In genomic region chr17:4585203-4585939, GRCh38 we compare ENCODE assay signal across 13 cellular contexts. TPM values are rescaled to one million over a fixed set of nuclear protein-coding genes. Genes with fewer than 3 reads are reported as not detected.
A peak's percentile ranks its signal among the peaks of the same experiment; 100 is the strongest.
DNase-seq lines count a peak whose midpoint lies in the region; ATAC-seq and TF ChIP-seq lines count a peak whose summit lies in the region.
"Had no signal": no experiment of that assay in that cellular context is flagged by ENCODE, and none has a peak within 500 bp of the region (broad histone marks: within the 10 kb centered on the region; RNA-seq: fewer than 3 reads in every experiment).

No MANE protein-coding gene starts in this region.

- peak overlapping the region; percentile 53 to 72 (median 62) for H3K4me3 ChIP-seq in heart left ventricle
- H3K4me3 ChIP-seq in ectodermal cell (ENCODE audit: insufficient read depth, low read depth, low read length) = peak overlapping the region; percentile 52
- H3K4me3 ChIP-seq in upper lobe of left lung = peak overlapping the region in 3 of 4 donors; percentile 48 to 64 (median 56)

- TF ChIP-seq POLR2A in heart left ventricle (IDR thresholded peaks at IDR 0.05) = no peak
- TF ChIP-seq POLR2A in upper lobe of left lung (IDR thresholded peaks at IDR 0.05) = no peak

- no peak for TF ChIP-seq EP300 in upper lobe of left lung (IDR thresholded peaks at IDR 0.05)

- H3K36me3 ChIP-seq in heart left ventricle = no peaks in the 10 kb centered on the region
- H3K36me3 ChIP-seq in ectodermal cell (ENCODE audit: control insufficient read depth, insufficient read depth, low read length) = no peaks in the 10 kb centered on the region
- no peaks in the 10 kb centered on the region for H3K36me3 ChIP-seq in upper lobe of left lung

- H3K27me3 ChIP-seq in heart left ventricle (peaks cover 0 to 30% (median 10%) of the 10 kb centered on the region in 9 donors), ectodermal cell (ENCODE audit: control insufficient read depth, insufficient read depth, low read length, poor library complexity, severe bottlenecking) (peaks cover 40% of the 10 kb centered on the region), upper lobe of left lung (peaks cover 0 to 17% (median 5%) of the 10 kb centered on the region in 4 donors)

- ATAC-seq in heart left ventricle = no peak
- no peak for ATAC-seq in upper lobe of left lung (ENCODE audit: low FRiP score in 2 of 2)
- ATAC-seq in GM21390 (IDR thresholded peaks at IDR 0.05; ENCODE audit: unreplicated experiment) = no peak

- no peaks in the 10 kb centered on the region for H3K9me3 ChIP-seq in heart left ventricle
- no peaks in the 10 kb centered on the region for H3K9me3 ChIP-seq in ectodermal cell (ENCODE audit: control insufficient read depth, low read length)
- H3K9me3 ChIP-seq in upper lobe of left lung = no peaks in the 10 kb centered on the region

- peak overlapping the region in 8 of 12 donors; percentile 46 to 86 (median 81) for H3K27ac ChIP-seq in heart left ventricle
- no peak overlapping the region for H3K27ac ChIP-seq in ectodermal cell (ENCODE audit: insufficient read depth, low read depth, low read length, poor library complexity, severe bottlenecking)
- peak overlapping the region in 3 of 4 donors; percentile 29 to 56 (median 43) for H3K27ac ChIP-seq in upper lobe of left lung

- intact Hi-C loops in heart left ventricle (cut with DNase I) = loop anchor here in 1 of 10 donors (2.0 kb wide), 1 partner anchor 39 kb away; no protein-coding TSS in a partner anchor
- intact Hi-C loops in cardiac septum (cut with DNase I) = no loop called here

- 66 to 87% (median 73%) methylated on average over 26 to 28 of the region's 28 CpGs for WGBS in heart left ventricle, 4 donors
- WGBS in ectodermal cell, 2 experiments = 48 to 51% methylated on average over 28 of the region's 28 CpGs
- 57 to 62% methylated on average over 24 of the region's 28 CpGs for WGBS in upper lobe of left lung, 2 donors

- peaks cover 0 to 78% (median 22%) of the 10 kb centered on the region in 12 donors for H3K4me1 ChIP-seq in heart left ventricle
- peaks cover 28% of the 10 kb centered on the region for H3K4me1 ChIP-seq in ectodermal cell (ENCODE audit: control insufficient read depth, insufficient read depth, low read length)
- peaks cover 13 to 20% (median 15%) of the 10 kb centered on the region in 4 donors for H3K4me1 ChIP-seq in upper lobe of left lung

- TF ChIP-seq CTCF in heart left ventricle (IDR thresholded peaks at IDR 0.05) (no peak), upper lobe of left lung (IDR thresholded peaks at IDR 0.05) (no peak)

- DNase-seq in heart left ventricle (no peak), cardiac septum (ENCODE audit: low spot score) (no peak), myocyte (ENCODE audit: low read depth) (peak; percentile 18), upper lobe of left lung (no peak), GM19240 (ENCODE audit: insufficient read length, low spot score) (no peak), NCI-H1092 treated with DMSO at 0.1 percent for 48 hours (lab: John Stamatoyannopoulos, UW) (no peak)
- DNase-seq: activated CD4-positive, alpha-beta T cell treated with anti-CD3 and anti-CD28 coated beads, Interleukin-2, amount 50 U/mL, for 48 hours; AML-193; foreskin fibroblast; SHP77 had no signal

RNA-seq across cellular contexts. Expression of gene SMTNL2, which starts 1.0 kb away (rescaled TPM):
- total RNA-seq in heart left ventricle (10 to 100 TPM; 10.1 to 47.5 (median 18.5) TPM), cardiac septum (8.1 TPM), myocyte (0.08 and 0.10 TPM in 2 replicates), upper lobe of left lung (1 to 10 TPM in 5 of 6 donors, under 1 TPM in 1; 0.49 to 7.3 (median 3.6) TPM)
- 1 to 10 TPM; 2.1 to 8.2 TPM for polyA plus RNA-seq in heart left ventricle
- 8.1 TPM for polyA plus RNA-seq in ectodermal cell (2013, experiment 1 of 4)
- 8.2 TPM for polyA plus RNA-seq in ectodermal cell (2013, experiment 2 of 4)
- 6.3 TPM for polyA plus RNA-seq in ectodermal cell (2013, experiment 3 of 4)
- polyA plus RNA-seq in ectodermal cell (2013, experiment 4 of 4) = 6.6 TPM
- not detected for polyA plus RNA-seq in myocyte (2012)
- total RNA-seq: bronchial epithelial cell had no signal

RNA-seq across cellular contexts. Expression of gene GGT6, which starts 25.0 kb away (rescaled TPM):
- total RNA-seq in heart left ventricle (not detected), cardiac septum (not detected), myocyte (not detected in 2 replicates), upper lobe of left lung (10 to 100 TPM in 3 of 6 donors, 1 to 10 TPM in 3; 3.8 to 18.7 (median 9.7) TPM)
- polyA plus RNA-seq in heart left ventricle = not detected
- not detected for polyA plus RNA-seq in ectodermal cell (2013, experiment 1 of 4)
- not detected for polyA plus RNA-seq in ectodermal cell (2013, experiment 2 of 4)
- polyA plus RNA-seq in ectodermal cell (2013, experiment 3 of 4) = not detected
- polyA plus RNA-seq in ectodermal cell (2013, experiment 4 of 4) = not detected
- not detected for polyA plus RNA-seq in myocyte (2012)

RNA-seq across cellular contexts. Expression of gene MYBBP1A, which starts 30.2 kb away (rescaled TPM):
- total RNA-seq in heart left ventricle (10 to 100 TPM; 17.4 to 34.8 (median 24.4) TPM), cardiac septum (26.1 TPM), myocyte (50.0 and 51.4 TPM in 2 replicates), upper lobe of left lung (100 to 1,000 TPM in 1 of 6 donors, 10 to 100 TPM in 5; 45.2 to 151 (median 57.3) TPM)
- polyA plus RNA-seq in heart left ventricle = 10 to 100 TPM; 15.5 to 27.8 TPM
- polyA plus RNA-seq in ectodermal cell (2013, experiment 1 of 4) = 44.5 TPM
- polyA plus RNA-seq in ectodermal cell (2013, experiment 2 of 4) = 46.2 TPM
- polyA plus RNA-seq in ectodermal cell (2013, experiment 3 of 4) = 31.4 TPM
- 32.0 TPM for polyA plus RNA-seq in ectodermal cell (2013, experiment 4 of 4)
- 36.0 TPM for polyA plus RNA-seq in myocyte (2012)

RNA-seq across cellular contexts. Expression of gene ALOX15, which starts 56.1 kb away (rescaled TPM):
- total RNA-seq in heart left ventricle (10 to 100 TPM in 1 of 9 donors, under 1 TPM in 5, not detected in 3; 0.23 to 62.4 (median 0.38) TPM), cardiac septum (0.35 TPM), myocyte (not detected in 2 replicates), upper lobe of left lung (10 to 100 TPM in 3 of 6 donors, 1 to 10 TPM in 3; 2.4 to 26.0 (median 10.0) TPM)
- not detected for polyA plus RNA-seq in heart left ventricle
- polyA plus RNA-seq in ectodermal cell (2013, experiment 1 of 4) = 0.57 TPM
- 0.43 TPM for polyA plus RNA-seq in ectodermal cell (2013, experiment 2 of 4)
- 1.0 TPM for polyA plus RNA-seq in ectodermal cell (2013, experiment 3 of 4)
- 0.53 TPM for polyA plus RNA-seq in ectodermal cell (2013, experiment 4 of 4)
- polyA plus RNA-seq in myocyte (2012) = not detected
- total RNA-seq: bronchial epithelial cell had no signal
